7 cellular contexts compared by ENCODE assay signal in the genomic region with DNA sequence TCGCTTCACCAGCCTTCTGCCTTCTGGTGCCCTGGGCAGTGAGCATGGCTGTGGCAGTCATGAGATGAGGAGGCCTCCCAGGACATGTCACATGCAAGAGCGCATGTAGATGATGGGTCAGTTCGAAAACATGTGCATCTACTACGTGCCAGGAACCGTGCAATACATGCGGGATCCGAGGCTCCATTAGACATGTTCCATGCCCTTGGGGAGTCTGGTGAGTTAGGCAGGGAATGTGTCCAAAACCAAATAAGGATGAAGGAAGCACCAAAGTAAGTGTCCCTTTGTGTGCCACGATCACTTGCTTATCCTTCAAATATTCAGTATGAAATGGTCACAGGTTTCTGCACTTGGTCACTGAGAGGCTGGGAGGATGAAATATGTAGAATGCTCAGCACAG.
"Had no signal": no experiment of that assay in that cellular context is flagged by ENCODE, and none has a peak within 500 bp of the region (broad histone marks: within the 10 kb centered on the region; RNA-seq: fewer than 3 reads in every experiment).

No MANE protein-coding gene starts in this region.

- H3K4me3 Mint-ChIP-seq: GM23338 had no signal

- H3K9ac ChIP-seq: KMS-11 had no signal

- DNase-seq: H7, IMR-90, KBM-7 had no signal

- H3K4me2 ChIP-seq: GM23338, KMS-11 had no signal

- H3K4me3 ChIP-seq: GM23338, HAP-1 had no signal

- H3K9me3 ChIP-seq: HAP-1 had no signal

- FAIRE-seq: HTR-8/SVneo had no signal

- H2AFZ ChIP-seq: GM23338 had no signal

- H3K27ac Mint-ChIP-seq: GM23338 had no signal

- H3K36me3 ChIP-seq: HAP-1 had no signal

- H3K27ac ChIP-seq: KMS-11 had no signal

- H3K4me1 Mint-ChIP-seq: GM23338 had no signal

- H3K4me1 ChIP-seq: HAP-1 had no signal

- H3K9me3 Mint-ChIP-seq: GM23338 had no signal
